Comparison of ENCODE assay signal across 1 cellular context in genomic region chr10:102743588-102744373, GRCh38.
TF ChIP-seq lines count a peak whose summit lies in the region.

WBP1L (plus strand) TSS chr10:102743948; CDS start chr10:102744054, 106 bp downstream.

TF ChIP-seq in HepG2, 621 proteins besides CTCF, POLR2A, EP300 and RAD21 (continued from another document and continues in another):
- TF ChIP-seq HMGXB3 (CRISPR knock-in tag; IDR thresholded peaks at IDR 0.05; ENCODE audit: borderline replicate concordance) (peak; percentile 46; the same call in 1 of the 2 replicates), E2F1 (CRISPR knock-in tag; IDR thresholded peaks at IDR 0.05) (0 out of 2 replicates have a peak, but pooled peaks have one; percentile 47), AKAP8 (CRISPR knock-in tag; IDR thresholded peaks at IDR 0.05) (no peak; the same call in 1 of the 2 replicates), ZBTB25 (CRISPR knock-in tag; IDR thresholded peaks at IDR 0.05) (0 out of 2 replicates have a peak, but pooled peaks have one; percentile 43), JUND (CRISPR knock-in tag; IDR thresholded peaks at IDR 0.05) (no peak), GABPB1 (CRISPR knock-in tag; IDR thresholded peaks at IDR 0.05) (peak; percentile 87), DDIT3 (CRISPR knock-in tag; IDR thresholded peaks at IDR 0.05) (no peak), ZNF704 (CRISPR knock-in tag; IDR thresholded peaks at IDR 0.05; ENCODE audit: borderline replicate concordance) (peak; percentile 75; the same call in 1 of the 2 replicates), MXI1 (IDR thresholded peaks at IDR 0.05; ENCODE audit: borderline replicate concordance, low read depth, low read length) (peak; percentile 83; the same call in 1 of the 3 replicates), TMF1 (CRISPR knock-in tag; IDR thresholded peaks at IDR 0.05; ENCODE audit: low read depth) (no peak), ZNF296 (CRISPR knock-in tag; conservative IDR thresholded peaks at IDR 0.05) (no peak), ZNF501 (CRISPR knock-in tag; IDR thresholded peaks at IDR 0.05) (no peak), ARHGAP35 (CRISPR knock-in tag; IDR thresholded peaks at IDR 0.05; ENCODE audit: borderline replicate concordance) (peak; percentile 51; the same call in 1 of the 2 replicates), ZNF263 (CRISPR knock-in tag; IDR thresholded peaks at IDR 0.05) (peak; percentile 90), BORCS8-MEF2B (CRISPR knock-in tag; IDR thresholded peaks at IDR 0.05) (peak; percentile 11; the same call in 1 of the 2 replicates), RXRB (CRISPR knock-in tag; IDR thresholded peaks at IDR 0.05; ENCODE audit: borderline replicate concordance) (no peak), AGO2 (optimal IDR thresholded peaks at IDR 0.05; ENCODE audit: low read depth, low read length) (peak; percentile 85), RFX3 (CRISPR knock-in tag; IDR thresholded peaks at IDR 0.05) (no peak), NFYB (CRISPR knock-in tag; IDR thresholded peaks at IDR 0.05) (peak; percentile 96), NCOR1 (IDR thresholded peaks at IDR 0.05; ENCODE audit: borderline replicate concordance, low read length) (peak; percentile 79; the same call in 1 of the 2 replicates), LRRFIP1 (CRISPR knock-in tag; conservative IDR thresholded peaks at IDR 0.05) (no peak), SIX1 (CRISPR knock-in tag; IDR thresholded peaks at IDR 0.05; ENCODE audit: borderline replicate concordance) (no peak), ZNF205 (CRISPR knock-in tag; IDR thresholded peaks at IDR 0.05) (no peak), MLX (CRISPR knock-in tag; IDR thresholded peaks at IDR 0.05) (no peak), PRMT3 (CRISPR knock-in tag; IDR thresholded peaks at IDR 0.05; ENCODE audit: borderline replicate concordance, low read depth) (no peak), ISL2 (CRISPR knock-in tag; IDR thresholded peaks at IDR 0.05) (no peak), PAXIP1 (CRISPR knock-in tag; conservative IDR thresholded peaks at IDR 0.05) (peak; percentile 41), ELF3 (CRISPR knock-in tag; IDR thresholded peaks at IDR 0.05) (peak; percentile 88), PCBP2 (optimal IDR thresholded peaks at IDR 0.05; ENCODE audit: low read depth, low read length, poor library complexity, severe bottlenecking) (no peak), SKIL (CRISPR knock-in tag; IDR thresholded peaks at IDR 0.05; ENCODE audit: borderline replicate concordance) (no peak), PRDM10 (CRISPR knock-in tag; IDR thresholded peaks at IDR 0.05; ENCODE audit: low read depth) (peak; percentile 67; the same call in 1 of the 2 replicates), ZNF512 (CRISPR knock-in tag; IDR thresholded peaks at IDR 0.05) (no peak), ZNF121 (CRISPR knock-in tag; IDR thresholded peaks at IDR 0.05) (no peak)
